In the genomic region with DNA sequence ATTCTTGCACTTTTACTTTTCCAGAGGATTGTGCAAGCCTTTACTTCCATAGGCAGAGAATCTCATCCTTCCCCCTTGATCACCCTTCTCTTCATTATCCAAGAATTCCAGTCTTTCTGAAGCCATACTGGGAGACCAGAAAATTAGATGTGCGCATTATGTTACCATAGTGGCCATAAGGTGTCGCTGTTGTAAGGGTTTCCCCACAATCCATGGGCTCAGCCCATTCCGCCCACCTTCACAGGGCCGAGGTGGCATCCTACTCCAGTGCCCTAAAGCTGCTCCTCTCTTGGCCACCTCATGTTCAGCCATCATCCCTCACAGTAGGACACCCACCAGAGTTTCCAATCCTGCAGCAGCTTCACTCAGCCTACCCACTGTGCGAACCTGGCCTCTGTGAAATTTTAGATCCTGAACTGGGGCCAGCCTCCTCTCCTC, we compare ENCODE assay signal across 8 cellular contexts. TPM values are rescaled to one million over a fixed set of nuclear protein-coding genes. Genes with fewer than 3 reads are reported as not detected.
A peak's percentile ranks its signal among the peaks of the same experiment; 100 is the strongest.
DNase-seq lines count a peak whose midpoint lies in the region; ATAC-seq, FAIRE-seq and TF ChIP-seq lines count a peak whose summit lies in the region.

No MANE protein-coding gene starts in this region.

- TF ChIP-seq EP300 in tibial nerve (IDR thresholded peaks at IDR 0.05): no peak

- CTCF ChIA-PET in GM10248 (lab: Yijun Ruan, JAX): interaction anchor here (0.8 to 5.9 kb wide), 20 partner anchors 10 to 278 kb away, joined by 3 to 58 read pairs (median 4); a partner anchor contains a TSS

- DNase-seq in A172 (ENCODE audit: low spot score) (peak; percentile 38), GM10248 (ENCODE audit: extremely low spot score) (peak; percentile 51), NT2/D1 (ENCODE audit: low read depth, low spot score) (peak; percentile 46), bronchial epithelial cell (ENCODE audit: low read depth) (peak; percentile 39), right lobe of liver (no peak), tibial nerve (ENCODE audit: low spot score in 2 of 2) (no peak), NCI-H510A treated with DMSO at 0.1 percent for 48 hours (lab: John Stamatoyannopoulos, UW) (no peak)

- intact Hi-C loops in right lobe of liver (cut with DNase I): no loop called here

- no peak for FAIRE-seq in bronchial epithelial cell (lab: Jason Lieb, UNC)

- H3K27me3 ChIP-seq in NT2/D1 (ENCODE audit: insufficient read depth, insufficient read length): no peaks in the 10 kb centered on the region
- H3K27me3 ChIP-seq in bronchial epithelial cell (ENCODE audit: control insufficient read depth, insufficient read depth, low read length): no peaks in the 10 kb centered on the region
- no peaks in the 10 kb centered on the region for H3K27me3 ChIP-seq in right lobe of liver
- H3K27me3 ChIP-seq in tibial nerve: no peaks in the 10 kb centered on the region

- no peaks in the 10 kb centered on the region for H3K9me3 ChIP-seq in NT2/D1 (ENCODE audit: insufficient read depth, low read length)
- no peaks in the 10 kb centered on the region for H3K9me3 ChIP-seq in right lobe of liver
- H3K9me3 ChIP-seq in tibial nerve: no peaks in the 10 kb centered on the region

- WGBS in right lobe of liver (ENCODE audit: insufficient coverage, low coverage, low lambda C conversion rate, missing lambda C conversion rate): 44% methylated on average over 3 of the region's 5 CpGs
- 49 to 54% methylated on average over 5 of the region's 5 CpGs for WGBS in tibial nerve, 2 donors

- H3K4me1 ChIP-seq in NT2/D1 (ENCODE audit: insufficient read depth, insufficient read length) (peaks cover 8% of the 10 kb centered on the region), right lobe of liver (peaks cover 0 to 44% (median 8%) of the 10 kb centered on the region in 4 donors), tibial nerve (peaks cover 0 to 58% (median 7%) of the 10 kb centered on the region in 4 donors)

- peaks cover 55% of the 10 kb centered on the region for H3K36me3 ChIP-seq in NT2/D1 (ENCODE audit: insufficient read depth, insufficient read length, low read length)
- H3K36me3 ChIP-seq in bronchial epithelial cell (ENCODE audit: control insufficient read depth, insufficient read depth, low read length): peaks cover 9% of the 10 kb centered on the region
- peaks cover 5 to 41% (median 10%) of the 10 kb centered on the region in 4 donors for H3K36me3 ChIP-seq in right lobe of liver
- H3K36me3 ChIP-seq in tibial nerve: peaks cover 0 to 91% (median 0%) of the 10 kb centered on the region in 3 donors

- H3K27ac ChIP-seq in right lobe of liver (no peak overlapping the region), tibial nerve (peak overlapping the region in 1 of 4 donors; percentile 34)

- H3K4me3 ChIP-seq in NT2/D1 (ENCODE audit: insufficient read length, low read depth): no peak overlapping the region
- H3K4me3 ChIP-seq in bronchial epithelial cell (ENCODE audit: low read depth, low read length): no peak overlapping the region
- no peak overlapping the region for H3K4me3 ChIP-seq in right lobe of liver
- H3K4me3 ChIP-seq in tibial nerve: no peak overlapping the region

- ATAC-seq in right lobe of liver: peak; percentile 49 to 69 (median 62)
- ATAC-seq in HG02852 (IDR thresholded peaks at IDR 0.05; ENCODE audit: unreplicated experiment): no peak

- no peak overlapping the region for H3K9ac ChIP-seq in NT2/D1 (ENCODE audit: insufficient read length, low read depth)

- TF ChIP-seq CTCF in GM10248 (IDR thresholded peaks at IDR 0.05; ENCODE audit: control extremely low read depth, extremely low read depth, low read depth, missing control alignments) (peak; percentile 64), bronchial epithelial cell (IDR thresholded peaks at IDR 0.05; ENCODE audit: insufficient read depth, low read length, severe bottlenecking) (peak; percentile 70), right lobe of liver (IDR thresholded peaks at IDR 0.05) (peak; percentile 56 to 67 (median 63)), tibial nerve (IDR thresholded peaks at IDR 0.05) (peak; percentile 51 to 75 (median 63))

- no peak for TF ChIP-seq POLR2A in right lobe of liver (IDR thresholded peaks at IDR 0.05)
- TF ChIP-seq POLR2A in tibial nerve (IDR thresholded peaks at IDR 0.05): no peak

- POLR2A ChIA-PET in GM10248 (lab: Yijun Ruan, JAX): interaction anchor here (0.6 to 1.7 kb wide), 2 partner anchors 35 to 98 kb away, joined by 3 to 5 read pairs; a partner anchor contains a TSS

RNA-seq across cellular contexts. Expression of a gene that starts 35.0 kb away (rescaled TPM):
- 52.8 and 58.4 TPM in 2 replicates for total RNA-seq in A172 (2014; rRNA removed; shearing (Covaris generic))
- total RNA-seq in bronchial epithelial cell (47.5 and 75.8 TPM in 2 replicates), right lobe of liver (100 to 1,000 TPM in 2 of 6 experiments, 10 to 100 TPM in 4; 32.0 to 183 (median 98.1) TPM), tibial nerve (100 to 1,000 TPM in 3 of 4 donors, 10 to 100 TPM in 1; 73.8 to 333 (median 239) TPM)

RNA-seq across cellular contexts. Expression of a gene that starts 37.1 kb away (rescaled TPM):
- total RNA-seq in A172 (2014; rRNA removed; shearing (Covaris generic)): 261 and 441 TPM in 2 replicates
- total RNA-seq in bronchial epithelial cell: 216 and 296 TPM in 2 replicates
- 100 to 1,000 TPM in 4 of 6 experiments, 10 to 100 TPM in 2; 86.9 to 126 (median 115) TPM for total RNA-seq in right lobe of liver
- 100 to 1,000 TPM; 256 to 333 (median 316) TPM for total RNA-seq in tibial nerve

Comparison
In these comparisons a context has a peak if more than half of its experiments do, and no peak if none do; other contexts are left out.
1. DNase-seq: peak in A172 (single experiment), GM10248 (single experiment), NT2/D1 (single experiment) and bronchial epithelial cell (single experiment); none in right lobe of liver (0 of 3), tibial nerve (0 of 2) and NCI-H510A treated with DMSO at 0.1 percent for 48 hours (single experiment).
2. Peak in every context shown above with its lines, with median percentiles within 50 percentile points of each other: CTCF ChIP-seq.